ENCODE assay signal across 4 cellular contexts in the genomic region with DNA sequence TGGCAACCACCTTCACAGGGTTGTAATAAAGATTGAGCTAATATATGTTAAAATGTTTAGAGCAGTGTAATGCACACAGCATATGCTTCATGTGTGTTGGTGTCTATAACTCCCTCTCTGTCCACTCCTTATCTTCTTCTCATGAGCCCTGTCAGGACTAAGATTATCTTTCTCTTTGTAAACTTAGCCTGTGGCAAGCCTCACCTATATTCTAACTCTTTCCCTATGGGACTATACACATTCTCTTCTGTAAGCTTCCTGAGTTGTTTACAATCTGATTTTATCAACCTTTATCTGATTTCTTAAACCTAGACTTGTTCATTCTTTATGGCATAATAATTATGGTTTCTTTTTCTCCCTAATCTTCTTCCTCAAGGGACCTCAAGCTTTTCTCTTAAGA. TPM values are rescaled to one million over a fixed set of nuclear protein-coding genes. Genes with fewer than 3 reads are reported as not detected.
"Had no signal": no experiment of that assay in that cellular context is flagged by ENCODE, and none has a peak within 500 bp of the region (broad histone marks: within the 10 kb centered on the region; RNA-seq: fewer than 3 reads in every experiment).

No MANE protein-coding gene starts in this region.

- DNase-seq: GDM1, GF-D8 had no signal

- H3K4me3 ChIP-seq: GM12878 had no signal

RNA-seq across cellular contexts. Expression of a gene that starts 2.4 kb away (rescaled TPM):
- total RNA-seq: G401, GM12878 had no signal

RNA-seq across cellular contexts. Expression of a gene that starts 53.7 kb away (rescaled TPM):
- total RNA-seq: G401, GM12878 had no signal
